Comparison of ENCODE assay signal across 16 cellular contexts in genomic region chr14:85319998-85320397, GRCh38.
DNase-seq lines count a peak whose midpoint lies in the region; ATAC-seq, FAIRE-seq and TF ChIP-seq lines count a peak whose summit lies in the region.
"Had no signal": no experiment of that assay in that cellular context is flagged by ENCODE, and none has a peak within 500 bp of the region (broad histone marks: within the 10 kb centered on the region; RNA-seq: fewer than 3 reads in every experiment).

No MANE protein-coding gene starts in this region.

- no peak for FAIRE-seq in H1 (lab: Jason Lieb, UNC)

- no peak overlapping the region for H2BK12ac ChIP-seq in H1 (ENCODE audit: low read depth, low read length)
- H2BK12ac ChIP-seq in mesenchymal stem cell (ENCODE audit: low read length in 2 of 2): peak overlapping the region in 1 of 2 experiments; percentile 56

- TF ChIP-seq RAD21 in H1 (IDR thresholded peaks at IDR 0.05 in 1 of 2, conservative IDR thresholded peaks at IDR 0.05 in 1 of 2; ENCODE audit: low read depth in 2 of 2, low read length in 2 of 2): no peak

- peak; percentile 96 for ATAC-seq in RWPE2 (ENCODE audit: low read depth)
- ATAC-seq in left lung: no peak
- ATAC-seq in GM21825 (IDR thresholded peaks at IDR 0.05; ENCODE audit: unreplicated experiment): no peak
- ATAC-seq in stimulated activated naive CD8-positive, alpha-beta T cell treated with anti-CD3 and anti-CD28 coated beads, Interleukin-15, amount 100 ng/mL, for 72 hours: no peak
- no peak for ATAC-seq in HG03175 (IDR thresholded peaks at IDR 0.05; ENCODE audit: unreplicated experiment)
- ATAC-seq: naive thymus-derived CD4-positive, alpha-beta T cell had no signal

- TF ChIP-seq POLR2A in H1 (IDR thresholded peaks at IDR 0.05; ENCODE audit: control extremely low read depth in 1 of 2, low read depth in 2 of 2, low read length in 2 of 2): no peak

- POLR2A ChIA-PET in BJ (lab: Charles Lee) (no interaction called here), H1 (lab: Charles Lee; ENCODE audit: partially characterized antibody) (no interaction called here)

- CTCF ChIA-PET in BJ (lab: Yijun Ruan, JAX) (no interaction called here), H1 (lab: Charles Lee; ENCODE audit: partially characterized antibody) (interaction anchor here (0.6 to 1.0 kb wide), 2 partner anchors 34 to 627 kb away, joined by 3 read pairs; no protein-coding TSS in a partner anchor)

- no peak overlapping the region for H3K27ac Mint-ChIP-seq in stimulated activated naive CD8-positive, alpha-beta T cell treated with anti-CD3 and anti-CD28 coated beads, Interleukin-15, amount 100 ng/mL, for 72 hours
- H3K27ac Mint-ChIP-seq: activated naive CD4-positive, alpha-beta T cell treated with anti-CD3 and anti-CD28 coated beads, Interleukin-2, amount 50 U/mL, for 24 hours; naive thymus-derived CD4-positive, alpha-beta T cell; T-helper 2 cell treated with Interferon-gamma antibody and Interleukin-4, amounts not matched to agents 5 μg/mL and 100 μg/mL, for 36 hours had no signal

- H3K23me2 ChIP-seq in H1 (ENCODE audit: low read depth, low read length): no peaks in the 10 kb centered on the region

- H3K9me3 Mint-ChIP-seq in stimulated activated naive CD8-positive, alpha-beta T cell treated with anti-CD3 and anti-CD28 coated beads, Interleukin-15, amount 100 ng/mL, for 72 hours: peaks cover 5 to 21% of the 10 kb centered on the region in 2 donors

- H3K14ac ChIP-seq in H1 (ENCODE audit: insufficient read length): no peak overlapping the region
- H3K14ac ChIP-seq in mesenchymal stem cell (ENCODE audit: low read length in 2 of 2): no peak overlapping the region

- H3K27me3 Mint-ChIP-seq in stimulated activated naive CD8-positive, alpha-beta T cell treated with anti-CD3 and anti-CD28 coated beads, Interleukin-15, amount 100 ng/mL, for 72 hours: no peaks in the 10 kb centered on the region
- H3K27me3 Mint-ChIP-seq: activated naive CD4-positive, alpha-beta T cell treated with anti-CD3 and anti-CD28 coated beads, Interleukin-2, amount 50 U/mL, for 24 hours; naive thymus-derived CD4-positive, alpha-beta T cell had no signal

- DNase-seq in BJ (ENCODE audit: low read depth) (peak; percentile 11), RWPE2 (ENCODE audit: low spot score) (no peak), H1 (ENCODE audit: low read depth in 1 of 2, low spot score in 2 of 2) (no peak), mesenchymal stem cell (peak; percentile 64), left lung (no peak)
- DNase-seq in stimulated activated naive CD8-positive, alpha-beta T cell treated with anti-CD3 and anti-CD28 coated beads, Interleukin-15, amount 100 ng/mL, for 72 hours: no peak
- DNase-seq: activated CD4-positive, alpha-beta T cell treated with anti-CD3 and anti-CD28 coated beads for 48 hours; hypothalamus; left ventricle myocardium inferior; naive thymus-derived CD4-positive, alpha-beta T cell; NCI-H774; thyroid gland had no signal

- no peak for TF ChIP-seq EP300 in H1 (IDR thresholded peaks at IDR 0.05; ENCODE audit: borderline replicate concordance in 1 of 2, low read depth in 2 of 2, low read length in 2 of 2)

- no peak overlapping the region for H3K4me3 Mint-ChIP-seq in stimulated activated naive CD8-positive, alpha-beta T cell treated with anti-CD3 and anti-CD28 coated beads, Interleukin-15, amount 100 ng/mL, for 72 hours
- H3K4me3 Mint-ChIP-seq: activated naive CD4-positive, alpha-beta T cell treated with anti-CD3 and anti-CD28 coated beads, Interleukin-2, amount 50 U/mL, for 24 hours; naive thymus-derived CD4-positive, alpha-beta T cell; T-helper 2 cell treated with Interferon-gamma antibody and Interleukin-4, amounts not matched to agents 5 μg/mL and 100 μg/mL, for 36 hours had no signal

- H3K36me3 ChIP-seq in BJ (ENCODE audit: control insufficient read depth, insufficient read depth, low read length): no peaks in the 10 kb centered on the region
- H3K36me3 ChIP-seq in RWPE2 (ENCODE audit: low read depth): no peaks in the 10 kb centered on the region
- H3K36me3 ChIP-seq in H1 (ENCODE audit: control insufficient read depth in 2 of 4, insufficient read depth in 4 of 4, low read length in 3 of 4): no peaks in the 10 kb centered on the region
- H3K36me3 ChIP-seq in mesenchymal stem cell (ENCODE audit: control insufficient read depth in 1 of 2, insufficient read depth in 2 of 2, low read depth in 1 of 2, low read length in 2 of 2): no peaks in the 10 kb centered on the region
- H3K36me3 ChIP-seq in left lung: no peaks in the 10 kb centered on the region
- H3K36me3 ChIP-seq: left ventricle myocardium inferior, thyroid gland had no signal

- H3K4me1 Mint-ChIP-seq in stimulated activated naive CD8-positive, alpha-beta T cell treated with anti-CD3 and anti-CD28 coated beads, Interleukin-15, amount 100 ng/mL, for 72 hours: no peaks in the 10 kb centered on the region
- H3K4me1 Mint-ChIP-seq: activated naive CD4-positive, alpha-beta T cell treated with anti-CD3 and anti-CD28 coated beads, Interleukin-2, amount 50 U/mL, for 24 hours; naive thymus-derived CD4-positive, alpha-beta T cell had no signal

- H3K79me1 ChIP-seq in H1 (ENCODE audit: low read depth, low read length): no peaks in the 10 kb centered on the region
- H3K79me1 ChIP-seq in mesenchymal stem cell (replicated peaks; ENCODE audit: low read length, poor library complexity, severe bottlenecking): no peaks in the 10 kb centered on the region

- H3K4me3 ChIP-seq in BJ (ENCODE audit: low read depth, low read length) (no peak overlapping the region), RWPE2 (ENCODE audit: severe bottlenecking) (no peak overlapping the region), H1 (ENCODE audit: extremely low read depth in 1 of 4, insufficient read depth in 2 of 4, low read depth in 3 of 4, low read length in 4 of 4) (no peak overlapping the region), mesenchymal stem cell (ENCODE audit: insufficient read depth in 1 of 2, low read depth in 1 of 2, low read length in 2 of 2) (no peak overlapping the region), left lung (no peak overlapping the region)
- H3K4me3 ChIP-seq: left ventricle myocardium inferior, thyroid gland had no signal

- H2AFZ ChIP-seq in H1 (ENCODE audit: low read length) (peak overlapping the region; percentile 26; the same call in 1 of the 2 replicates), mesenchymal stem cell (ENCODE audit: low read depth, low read length) (no peak overlapping the region)

- H4K8ac ChIP-seq in H1 (ENCODE audit: extremely low read depth, insufficient read depth, low read length) (no peak overlapping the region), mesenchymal stem cell (ENCODE audit: low read length) (peak overlapping the region; percentile 30)

- H2BK20ac ChIP-seq in H1 (ENCODE audit: low read length): no peak overlapping the region

- H2AK5ac ChIP-seq in H1 (ENCODE audit: low read depth, low read length) (no peak overlapping the region), mesenchymal stem cell (ENCODE audit: low read length, severe bottlenecking) (no peak overlapping the region)

- H3K18ac ChIP-seq in H1 (ENCODE audit: extremely low read depth, low read length) (no peak overlapping the region), mesenchymal stem cell (ENCODE audit: low read depth in 1 of 2, low read length in 2 of 2) (no peak overlapping the region)

- H3K27me3 ChIP-seq in BJ (ENCODE audit: control insufficient read depth, insufficient read depth, low read length) (no peaks in the 10 kb centered on the region), RWPE2 (ENCODE audit: insufficient read depth, poor library complexity, severe bottlenecking) (no peaks in the 10 kb centered on the region), H1 (replicated peaks in 1 of 4; ENCODE audit: control insufficient read depth in 3 of 4, extremely low read depth in 1 of 4, insufficient read depth in 3 of 4, low read length in 3 of 4) (no peaks in the 10 kb centered on the region), mesenchymal stem cell (ENCODE audit: control insufficient read depth in 1 of 2, insufficient read depth in 1 of 2, low read length in 2 of 2) (no peaks in the 10 kb centered on the region), left lung (no peaks in the 10 kb centered on the region)
- H3K27me3 ChIP-seq: thyroid gland had no signal

- no peak overlapping the region for H4K5ac ChIP-seq in H1 (ENCODE audit: insufficient read length, low read depth, low read length)

- no peak overlapping the region for H3K4me2 ChIP-seq in H1 (ENCODE audit: insufficient read depth in 1 of 2, low read depth in 2 of 2, low read length in 2 of 2)
- H3K4me2 ChIP-seq in mesenchymal stem cell (ENCODE audit: low read length, poor library complexity, severe bottlenecking): no peak overlapping the region

- H2BK120ac ChIP-seq in H1 (replicated peaks; ENCODE audit: low read depth, low read length) (no peak overlapping the region), mesenchymal stem cell (ENCODE audit: low read depth, low read length) (no peak overlapping the region)

- H3K79me2 ChIP-seq in H1 (ENCODE audit: control insufficient read depth in 1 of 2, insufficient read depth in 2 of 2, low read length in 2 of 2): no peaks in the 10 kb centered on the region

- H3K56ac ChIP-seq in H1 (replicated peaks; ENCODE audit: insufficient read length, low read depth, low read length): no peak overlapping the region

- intact Hi-C loops in left lung (cut with DNase I): no loop called here

- H3K9ac ChIP-seq in H1 (replicated peaks in 1 of 4; ENCODE audit: extremely low read depth in 1 of 4, low read depth in 3 of 4, low read length in 3 of 4) (no peak overlapping the region), mesenchymal stem cell (ENCODE audit: low read length) (peak overlapping the region; percentile 36)

- H2BK5ac ChIP-seq in H1 (ENCODE audit: low read depth, low read length) (no peak overlapping the region), mesenchymal stem cell (ENCODE audit: low read depth, low read length, poor library complexity, severe bottlenecking) (no peak overlapping the region)

- H3K23ac ChIP-seq in H1 (ENCODE audit: insufficient read length) (no peak overlapping the region), mesenchymal stem cell (ENCODE audit: low read length in 2 of 2) (no peak overlapping the region)

- no peaks in the 10 kb centered on the region for H4K20me1 ChIP-seq in H1 (replicated peaks in 1 of 2; ENCODE audit: control insufficient read depth in 1 of 2, insufficient read depth in 2 of 2, low read length in 2 of 2)

- H3K4ac ChIP-seq in H1 (replicated peaks; ENCODE audit: insufficient read length, low read depth, low read length) (no peak overlapping the region), mesenchymal stem cell (ENCODE audit: low read depth in 1 of 2, low read length in 2 of 2) (no peak overlapping the region)

- H2BK15ac ChIP-seq in H1 (ENCODE audit: low read length) (no peak overlapping the region), mesenchymal stem cell (ENCODE audit: low read depth, poor library complexity, severe bottlenecking) (no peak overlapping the region)

- no peaks in the 10 kb centered on the region for H3K9me3 ChIP-seq in RWPE2 (ENCODE audit: severe bottlenecking)
- H3K9me3 ChIP-seq in H1 (ENCODE audit: insufficient read depth in 2 of 2, low read depth in 1 of 2, low read length in 1 of 2): no peaks in the 10 kb centered on the region; a peak in 1 of 4 replicates
- H3K9me3 ChIP-seq in mesenchymal stem cell (ENCODE audit: control insufficient read depth, low read length): no peaks in the 10 kb centered on the region
- no peaks in the 10 kb centered on the region for H3K9me3 ChIP-seq in left lung
- H3K9me3 ChIP-seq: thyroid gland had no signal

- no peak overlapping the region for H3K27ac ChIP-seq in RWPE2 (ENCODE audit: poor library complexity, severe bottlenecking)
- H3K27ac ChIP-seq in H1 (ENCODE audit: low read depth, low read length): no peak overlapping the region
- peak overlapping the region; percentile 32 for H3K27ac ChIP-seq in mesenchymal stem cell (ENCODE audit: low read length, poor library complexity, severe bottlenecking)
- no peak overlapping the region for H3K27ac ChIP-seq in left lung
- H3K27ac ChIP-seq: left ventricle myocardium inferior, thyroid gland had no signal

- WGBS in H1 (ENCODE audit: extremely low coverage in 1 of 2, insufficient coverage in 1 of 2, insufficient read length in 1 of 2, insufficient replicate concordance in 2 of 2, low coverage in 1 of 2, low lambda C conversion rate in 2 of 2, missing lambda C conversion rate in 1 of 2), 2 experiments: 96% methylated on average over 4 of the region's 4 CpGs; no CpG with 5 or more reads in 1 of the 2 experiments
- 13% methylated on average over 4 of the region's 4 CpGs for WGBS in mesenchymal stem cell

- no peak overlapping the region for H4K91ac ChIP-seq in H1 (replicated peaks; ENCODE audit: insufficient read length, low read length)
- no peak overlapping the region for H4K91ac ChIP-seq in mesenchymal stem cell (ENCODE audit: low read length)

- no peak for TF ChIP-seq CTCF in BJ (IDR thresholded peaks at IDR 0.05; ENCODE audit: insufficient read depth, low read depth, low read length)
- TF ChIP-seq CTCF in RWPE2 (IDR thresholded peaks at IDR 0.05; ENCODE audit: poor library complexity, severe bottlenecking): no peak
- no peak for TF ChIP-seq CTCF in H1 (IDR thresholded peaks at IDR 0.05; ENCODE audit: control extremely low read depth in 1 of 3, insufficient read depth in 1 of 3, low read depth in 1 of 3, low read length in 3 of 3)
- TF ChIP-seq CTCF in left lung (IDR thresholded peaks at IDR 0.05): no peak

- peaks cover 13% of the 10 kb centered on the region for H3K4me1 ChIP-seq in RWPE2 (ENCODE audit: insufficient read depth, poor library complexity, severe bottlenecking)
- peaks cover 0 to 8% (median 1%) of the 10 kb centered on the region in 4 experiments; a peak in 2 of 7 replicates for H3K4me1 ChIP-seq in H1 (replicated peaks in 1 of 4; ENCODE audit: control insufficient read depth in 3 of 4, insufficient read depth in 4 of 4, low read length in 3 of 4)
- H3K4me1 ChIP-seq in mesenchymal stem cell (ENCODE audit: control insufficient read depth, insufficient read depth, low read depth, low read length): no peaks in the 10 kb centered on the region
- no peaks in the 10 kb centered on the region for H3K4me1 ChIP-seq in left lung
- H3K4me1 ChIP-seq: left ventricle myocardium inferior, thyroid gland had no signal

Comparison
In these comparisons a context has a peak if more than half of its experiments do, and no peak if none do; other contexts are left out.
1. DNase-seq: peak in BJ (single experiment) and mesenchymal stem cell (single experiment); none in RWPE2 (single experiment), H1 (0 of 2), left lung (0 of 2) and stimulated activated naive CD8-positive, alpha-beta T cell treated with anti-CD3 and anti-CD28 coated beads, Interleukin-15, amount 100 ng/mL, for 72 hours (0 of 2).